33 cellular contexts compared by ENCODE assay signal in the genomic region with DNA sequence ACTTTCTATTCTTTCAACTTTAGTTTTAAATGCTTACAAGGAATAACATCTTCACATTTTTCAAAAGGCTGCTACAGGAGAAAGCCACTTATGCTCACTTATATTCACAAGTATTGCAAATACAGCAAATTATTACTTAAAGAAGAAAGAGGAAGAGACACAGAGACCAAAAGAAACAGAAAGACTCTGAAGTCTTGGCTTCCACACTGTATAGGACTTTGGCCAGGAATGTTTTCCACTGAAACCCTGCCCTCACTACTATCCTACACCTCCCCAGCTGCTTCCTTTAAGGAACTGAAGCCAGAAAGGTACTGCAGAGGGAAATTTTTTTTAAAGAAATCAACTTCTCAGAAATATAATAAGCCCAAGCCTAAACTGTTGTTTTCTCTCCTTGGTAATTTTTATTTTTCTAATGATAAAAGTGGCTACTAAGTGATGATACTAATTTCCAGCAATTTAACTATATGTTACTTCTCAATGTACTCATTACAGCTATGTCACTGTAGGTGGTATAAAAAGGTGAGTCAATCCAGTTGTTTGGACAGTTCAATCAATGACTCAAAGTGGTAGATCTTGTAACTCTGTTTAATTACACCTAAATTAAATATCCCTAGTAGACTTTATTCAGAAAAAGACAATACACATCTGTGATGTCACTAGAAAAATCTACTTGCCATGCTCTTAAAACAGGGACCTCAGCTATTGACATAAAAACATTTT.
"Had no signal": no experiment of that assay in that cellular context is flagged by ENCODE, and none has a peak within 500 bp of the region (broad histone marks: within the 10 kb centered on the region; RNA-seq: fewer than 3 reads in every experiment).

No MANE protein-coding gene starts in this region.

- ATAC-seq: activated CD8-positive, alpha-beta memory T cell treated with anti-CD3 and anti-CD28 coated beads, Interleukin-2, amount 10 ng/mL, durations not matched to agents 7 days and 5 days; K562; PC-3 had no signal

- H3K27me3 ChIP-seq: brain microvascular endothelial cell, Peyer's patch, SJSA1 had no signal

- H3K36me3 ChIP-seq: brain microvascular endothelial cell, Peyer's patch, SJSA1 had no signal

- H3K27ac ChIP-seq: brain microvascular endothelial cell, Peyer's patch, SJSA1, VCaP had no signal

- H3K9me3 ChIP-seq: Peyer's patch, SJSA1, SK-N-SH had no signal

- H3K9me2 ChIP-seq: SK-N-SH had no signal

- H3K4me2 ChIP-seq: SK-N-SH had no signal

- H3K4me1 ChIP-seq: Peyer's patch, SJSA1 had no signal

- H3K4me3 ChIP-seq: K562, Peyer's patch, SJSA1 had no signal

- DNase-seq: activated CD4-positive, alpha-beta memory T cell treated with anti-CD3 and anti-CD28 coated beads, Interleukin-2, amount 10 ng/mL, durations not matched to agents 7 days and 5 days; activated CD4-positive, alpha-beta T cell treated with anti-CD3 and anti-CD28 coated beads for 1 hour; activated CD4-positive, alpha-beta T cell treated with anti-CD3 and anti-CD28 coated beads for 48 hours; activated CD4-positive, CD25-positive, alpha-beta regulatory T cell; activated CD8-positive, alpha-beta memory T cell treated with anti-CD3 and anti-CD28 coated beads for 24 hours; activated CD8-positive, alpha-beta memory T cell treated with anti-CD3 and anti-CD28 coated beads, Interleukin-2, amount 10 ng/mL, durations not matched to agents 7 days and 5 days; activated CD8-positive, alpha-beta memory T cell treated with anti-CD3 and anti-CD28 coated beads, Interleukin-2, amount 50 U/mL, for 48 hours; activated effector memory CD4-positive, alpha-beta T cell treated with Interleukin-2 at 50 U/mL for 16 hours; activated naive CD4-positive, alpha-beta T cell treated with anti-CD3 and anti-CD28 coated beads, Interleukin-2, amount 50 U/mL, for 16 hours; activated naive CD8-positive, alpha-beta T cell treated with anti-CD3 and anti-CD28 coated beads for 36 hours; activated T-cell treated with anti-CD3 and anti-CD28 coated beads, Interleukin-2, amount 50 U/mL, for 48 hours; amniotic stem cell; aorta; brain microvascular endothelial cell; central memory CD4-positive, alpha-beta T cell; NCI-H1092 treated with DMSO at 0.1 percent for 48 hours; NCI-H146; NCI-H187; NCI-H2029 treated with DMSO at 0.1 percent for 48 hours; NCI-H2107; NCI-H2171; NCI-H510A; NCI-H526 treated with DMSO at 0.1 percent for 48 hours; NCI-H82; NK-92 treated with Interleukin-12 subunit alpha and Interleukin-12 subunit beta, amount 100 ng/mL, for 24 hours; PC-3; Peyer's patch; RPMI8226; SHP77 treated with DMSO at 0.1 percent for 48 hours; SK-N-SH had no signal
